ENCODE assay signal across 17 cellular contexts in the genomic region with DNA sequence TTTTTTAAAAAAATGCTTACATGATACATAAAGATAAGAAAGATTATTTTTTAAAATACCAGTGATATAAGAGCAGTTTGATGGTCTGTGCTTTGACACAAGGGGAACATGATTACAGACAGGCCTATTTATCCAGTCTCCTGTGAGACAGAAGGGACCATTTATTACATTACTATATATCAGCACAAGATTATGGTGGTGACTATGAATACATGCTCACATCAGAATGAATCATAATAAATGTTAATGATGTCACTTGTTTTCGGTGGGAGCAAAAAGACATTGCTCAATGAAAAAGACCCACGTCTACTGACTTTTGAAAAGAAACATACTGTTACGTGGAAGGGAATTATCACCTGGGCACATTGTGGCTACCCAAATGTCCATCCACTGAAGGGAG.
DNase-seq lines count a peak whose midpoint lies in the region; TF ChIP-seq lines count a peak whose summit lies in the region.
"Had no signal": no experiment of that assay in that cellular context is flagged by ENCODE, and none has a peak within 500 bp of the region (broad histone marks: within the 10 kb centered on the region; RNA-seq: fewer than 3 reads in every experiment).

No MANE protein-coding gene starts in this region.

- no peaks in the 10 kb centered on the region for H3K36me3 ChIP-seq in GM23248 (ENCODE audit: low read depth)
- no peaks in the 10 kb centered on the region for H3K36me3 ChIP-seq in MM.1S (replicated peaks; ENCODE audit: insufficient read depth, low read length)
- H3K36me3 ChIP-seq: BE2C had no signal

- H3K4me3 ChIP-seq in GM23248: no peak overlapping the region
- H3K4me3 ChIP-seq in fibroblast of mammary gland (ENCODE audit: control insufficient read depth, low read depth, low read length): no peak overlapping the region
- no peak overlapping the region for H3K4me3 ChIP-seq in MM.1S (ENCODE audit: low read length)

- H3K27me3 ChIP-seq in GM23248 (replicated peaks; ENCODE audit: insufficient read depth) (no peaks in the 10 kb centered on the region), MM.1S (replicated peaks; ENCODE audit: insufficient read depth, low read length) (no peaks in the 10 kb centered on the region)
- H3K27me3 ChIP-seq: BE2C had no signal

- H3K4me2 ChIP-seq in GM23248 (ENCODE audit: unreplicated experiment): no peak overlapping the region
- H3K4me2 ChIP-seq in MM.1S (ENCODE audit: low read depth, low read length): no peak overlapping the region

- 71 to 76% methylated on average over 3 of the region's 3 CpGs for WGBS in GM23248 (ENCODE audit: low coverage in 1 of 2, low lambda C conversion rate in 2 of 2, missing lambda C conversion rate in 2 of 2), 2 experiments

- H3K4me1 ChIP-seq in GM23248 (ENCODE audit: insufficient read depth) (no peaks in the 10 kb centered on the region), MM.1S (ENCODE audit: low read length) (no peaks in the 10 kb centered on the region)
- H3K4me1 ChIP-seq: BE2C had no signal

- H4K20me1 ChIP-seq in GM23248 (ENCODE audit: insufficient read depth) (no peaks in the 10 kb centered on the region), MM.1S (ENCODE audit: insufficient read depth, low read length) (no peaks in the 10 kb centered on the region)

- no peak for TF ChIP-seq CTCF in fibroblast of mammary gland (conservative IDR thresholded peaks at IDR 0.05; ENCODE audit: control insufficient read depth, insufficient read depth, low read depth, low read length)
- TF ChIP-seq CTCF in MM.1S (IDR thresholded peaks at IDR 0.05; ENCODE audit: low read length): no peak

- in situ Hi-C loops in GM23248 (cut with MboI) (no loop called here), SK-MEL-5 (cut with HindIII; ENCODE audit: low pct_unique_long_range_greater_than_20kb, low sequenced_read_pairs) (no loop called here), KBM-7 (cut with MboI; ENCODE audit: low pct_unique_long_range_greater_than_20kb, low sequenced_read_pairs) (no loop called here)

- H3K9me2 ChIP-seq in GM23248 (ENCODE audit: insufficient read depth) (no peaks in the 10 kb centered on the region), MM.1S (replicated peaks; ENCODE audit: insufficient read depth, low read length) (no peaks in the 10 kb centered on the region)

- peak; percentile 79 for DNase-seq in COLO829 (ENCODE audit: low spot score)
- peak; percentile 17 for DNase-seq in GM23248
- peak; percentile 92 for DNase-seq in SK-MEL-5 (ENCODE audit: low read depth, low spot score)
- DNase-seq in fibroblast of mammary gland (ENCODE audit: low read depth): peak; percentile 28
- no peak for DNase-seq in MM.1S
- no peak for DNase-seq in KBM-7
- DNase-seq in activated effector memory CD4-positive, alpha-beta T cell treated with Interleukin-2 at 50 U/mL for 16 hours: no peak
- DNase-seq in A172 (ENCODE audit: low spot score): no peak
- DNase-seq: ACHN; BE2C; C1 segment of cervical spinal cord; CD4-positive, CD25-positive, alpha-beta regulatory T cell; DMS153; DMS79; GF-D8; GOT3; H7 had no signal

- H3K79me2 ChIP-seq in GM23248 (ENCODE audit: insufficient read depth): no peaks in the 10 kb centered on the region
- no peaks in the 10 kb centered on the region for H3K79me2 ChIP-seq in MM.1S (ENCODE audit: low read length)

- H3K9ac ChIP-seq in GM23248: no peak overlapping the region
- no peak overlapping the region for H3K9ac ChIP-seq in MM.1S (ENCODE audit: low read length)

- no peaks in the 10 kb centered on the region for H3F3A ChIP-seq in GM23248 (ENCODE audit: insufficient read depth)
- no peaks in the 10 kb centered on the region for H3F3A ChIP-seq in MM.1S (ENCODE audit: insufficient read depth, low read length)

- no peak overlapping the region for H3K27ac ChIP-seq in GM23248
- no peak overlapping the region for H3K27ac ChIP-seq in MM.1S (ENCODE audit: low read length)

- H2AFZ ChIP-seq in GM23248 (no peak overlapping the region), MM.1S (ENCODE audit: low read length) (no peak overlapping the region)

- H3K9me3 ChIP-seq in GM23248 (ENCODE audit: low read depth): no peaks in the 10 kb centered on the region
- H3K9me3 ChIP-seq in MM.1S (replicated peaks; ENCODE audit: insufficient read depth, low read length): no peaks in the 10 kb centered on the region
- H3K9me3 ChIP-seq: BE2C had no signal

Comparison
In these comparisons a context has a peak if more than half of its experiments do, and no peak if none do; other contexts are left out.
1. DNase-seq: peak in COLO829 (single experiment), GM23248 (single experiment), SK-MEL-5 (single experiment) and fibroblast of mammary gland (single experiment); none in MM.1S (single experiment), KBM-7 (single experiment), activated effector memory CD4-positive, alpha-beta T cell treated with Interleukin-2 at 50 U/mL for 16 hours (single experiment) and A172 (single experiment).